In genomic region chr17:59275618-59276017, GRCh38 we compare ENCODE assay signal across 25 cellular contexts.
"Had no signal": no experiment of that assay in that cellular context is flagged by ENCODE, and none has a peak within 500 bp of the region (broad histone marks: within the 10 kb centered on the region; RNA-seq: fewer than 3 reads in every experiment).

No MANE protein-coding gene starts in this region.

- ATAC-seq: psoas muscle; right cardiac atrium; right lobe of liver; stimulated activated effector memory CD8-positive, alpha-beta T cell treated with anti-CD3 and anti-CD28 coated beads, Interleukin-12 subunit alpha, Interleukin-12 subunit beta, amount 100 ng/mL, for 72 hours; stimulated activated naive B cell treated with anti-CD40 and anti-IgM and Interleukin-4, amounts not matched to agents 10 μg/mL and 1 μg/mL and 100 μg/mL, for 72 hours had no signal

- H2AFZ ChIP-seq: neural progenitor cell, parathyroid adenoma had no signal

- H3K36me3 ChIP-seq: ovary, right lobe of liver, thyroid gland, vagina had no signal

- H3K79me2 ChIP-seq: parathyroid adenoma had no signal

- DNase-seq: occipital lobe; ovary; posterior cingulate gyrus; psoas muscle; right cardiac atrium; right lobe of liver; sigmoid colon; small intestine; stimulated activated CD4-positive, alpha-beta T cell treated with anti-CD3 and anti-CD28 coated beads, Interleukin-15, amount 100 ng/mL, for 24 hours; stimulated activated CD4-positive, alpha-beta T cell treated with anti-CD3 and anti-CD28 coated beads, Interleukin-2, amount 100 ng/mL, for 24 hours; stimulated activated CD4-positive, alpha-beta T cell treated with anti-CD3 and anti-CD28 coated beads, Interleukin-2, amount 100 ng/mL, for 48 hours; stimulated activated CD4-positive, alpha-beta T cell treated with anti-CD3 and anti-CD28 coated beads, Interleukin-4, amount 100 ng/mL, for 24 hours; stimulated activated naive B cell treated with anti-CD40 and anti-IgM and Interleukin-4, amounts not matched to agents 10 μg/mL and 1 μg/mL and 100 μg/mL, for 72 hours; stimulated activated naive CD4-positive, alpha-beta T cell treated with Interleukin-2 at 50 U/mL for 16 hours; stomach; thyroid gland; trophoblast cell; upper lobe of left lung had no signal

- FAIRE-seq: small intestine, urothelium cell line had no signal

- H3K27me3 ChIP-seq: neural progenitor cell, ovary, right lobe of liver, sigmoid colon, stomach, thyroid gland, tibial nerve, upper lobe of left lung, vagina had no signal

- H3K4me1 ChIP-seq: neural progenitor cell, parathyroid adenoma, psoas muscle, right lobe of liver, sigmoid colon, stomach, thyroid gland, tibial nerve, vagina had no signal

- H3K4me3 ChIP-seq: neural progenitor cell, ovary, psoas muscle, right lobe of liver, sigmoid colon, stomach, thoracic aorta, thyroid gland, tibial nerve, upper lobe of left lung, vagina had no signal

- H3K4me2 ChIP-seq: neural progenitor cell had no signal

- H3K27ac ChIP-seq: neural progenitor cell, ovary, parathyroid adenoma, psoas muscle, stomach, thoracic aorta, thyroid gland, upper lobe of left lung, vagina had no signal

- H3K9ac ChIP-seq: neural progenitor cell, parathyroid adenoma had no signal

- H3K9me3 ChIP-seq: ovary, psoas muscle, right lobe of liver, sigmoid colon, stomach, thoracic aorta, thyroid gland, tibial nerve, upper lobe of left lung, vagina had no signal
